Comparison of ENCODE assay signal across 15 cellular contexts in genomic region chr22:27677895-27678458, GRCh38.
"Had no signal": no experiment of that assay in that cellular context is flagged by ENCODE, and none has a peak within 500 bp of the region (broad histone marks: within the 10 kb centered on the region; RNA-seq: fewer than 3 reads in every experiment).

No MANE protein-coding gene starts in this region.

- H3K4me1 ChIP-seq: transverse colon had no signal

- H3K4me3 ChIP-seq: gastroesophageal sphincter, lung, skin epidermis, transverse colon had no signal

- ATAC-seq: gastroesophageal sphincter, left cardiac atrium, T-cell had no signal

- H3K36me3 ChIP-seq: gastroesophageal sphincter, transverse colon had no signal

- H3K27me3 ChIP-seq: gastroesophageal sphincter, transverse colon had no signal

- DNase-seq: activated CD4-positive, alpha-beta T cell treated with anti-CD3 and anti-CD28 coated beads for 1 hour; activated CD4-positive, alpha-beta T cell treated with anti-CD3 and anti-CD28 coated beads, Interleukin-2, amount 50 U/mL, for 48 hours; activated naive CD4-positive, alpha-beta T cell treated with anti-CD3 and anti-CD28 coated beads, Interleukin-2, amount 10 ng/mL, durations not matched to agents 7 days and 5 days; left cardiac atrium; stimulated activated CD4-positive, alpha-beta T cell treated with anti-CD3 and anti-CD28 coated beads, Interleukin-4, amount 100 ng/mL, for 4 hours; stimulated activated CD8-positive, alpha-beta memory T cell treated with anti-CD3 and anti-CD28 coated beads, Interleukin-4, amount 100 ng/mL, for 48 hours; stimulated activated naive CD4-positive, alpha-beta T cell treated with Interleukin-2 at 50 U/mL for 16 hours; substantia nigra; T-cell; T-helper 9 cell; transverse colon had no signal

- H3K9me3 ChIP-seq: gastroesophageal sphincter, transverse colon had no signal

- H3K27ac ChIP-seq: epithelial cell of prostate, gastroesophageal sphincter, skin epidermis, transverse colon had no signal
